ENCODE assay signal across 9 cellular contexts in genomic region chr12:26524862-26525465, GRCh38.
DNase-seq lines count a peak whose midpoint lies in the region; ATAC-seq and TF ChIP-seq lines count a peak whose summit lies in the region.
"Had no signal": no experiment of that assay in that cellular context is flagged by ENCODE, and none has a peak within 500 bp of the region (broad histone marks: within the 10 kb centered on the region; RNA-seq: fewer than 3 reads in every experiment).

No MANE protein-coding gene starts in this region.

- DNase-seq in activated T-cell treated with anti-CD3 and anti-CD28 coated beads, Interleukin-2, amount 50 U/mL, for 48 hours = peak; percentile 24 to 38
- no peak for DNase-seq in activated T-cell treated with anti-CD3 and anti-CD28 coated beads, Interleukin-2, amount 50 U/mL, for 4 hours
- DNase-seq in Panc1 (ENCODE audit: low read depth, low spot score) (peak; percentile 33), fibroblast of pulmonary artery (ENCODE audit: low read depth) (peak; percentile 57), stomach (no peak), SW 1271 (lab: John Stamatoyannopoulos, UW) (no peak), hepatic stellate cell (ENCODE audit: low spot score) (no peak)

- no TSS peak for BruUV-seq in Panc1 (replicated peaks; lab: Mats Ljungman, UMichigan)

- H3K9me3 Mint-ChIP-seq in activated T-cell treated with anti-CD3 and anti-CD28 coated beads, Interleukin-2, amount 50 U/mL, for 4 hours = peaks cover 27% of the 10 kb centered on the region

- WGBS in stomach, 5 donors = 86 to 96% (median 94%) methylated on average over 2 of the region's 2 CpGs

- in situ Hi-C loops in Panc1 (cut with HindIII; ENCODE audit: low pct_unique_long_range_greater_than_20kb, low sequenced_read_pairs) = no loop called here

- no peak for TF ChIP-seq POLR2A in stomach (IDR thresholded peaks at IDR 0.05)

- CTCF ChIA-PET in Panc1 (lab: Charles Lee) = no interaction called here

- no peaks in the 10 kb centered on the region for H3K36me3 ChIP-seq in Panc1 (ENCODE audit: control insufficient read depth, insufficient read depth, low read length)
- peaks cover 0 to 20% (median 2%) of the 10 kb centered on the region in 4 donors for H3K36me3 ChIP-seq in stomach

- H3K9me3 ChIP-seq in Panc1 (ENCODE audit: control insufficient read depth, insufficient read depth, low read depth, low read length) = peaks cover 9% of the 10 kb centered on the region; the same call in 1 of the 2 replicates
- H3K9me3 ChIP-seq in stomach = peaks cover 4 to 22% (median 9%) of the 10 kb centered on the region in 4 donors

- H3K4me3 ChIP-seq in Panc1 (ENCODE audit: low read depth in 2 of 2, low read length in 2 of 2) (no peak overlapping the region), fibroblast of pulmonary artery (replicated peaks; ENCODE audit: low read depth, low read length) (no peak overlapping the region), stomach (no peak overlapping the region)

- peaks cover 14% of the 10 kb centered on the region for H3K4me1 Mint-ChIP-seq in activated T-cell treated with anti-CD3 and anti-CD28 coated beads, Interleukin-2, amount 50 U/mL, for 4 hours (ENCODE audit: low read depth)

- H3K27me3 ChIP-seq in Panc1 (ENCODE audit: control insufficient read depth, insufficient read depth, low read length) = no peaks in the 10 kb centered on the region
- H3K27me3 ChIP-seq in stomach = no peaks in the 10 kb centered on the region

- H3K36me3 Mint-ChIP-seq in activated T-cell treated with anti-CD3 and anti-CD28 coated beads, Interleukin-2, amount 50 U/mL, for 4 hours (ENCODE audit: insufficient read depth) = peaks cover 54% of the 10 kb centered on the region

- intact Hi-C loops in Panc1 (cut with micrococcal nuclease; ENCODE audit: unreplicated experiment) = loop anchor here (5.0 kb wide), 1 partner anchor 403 kb away; no protein-coding TSS in a partner anchor
- intact Hi-C loops in stomach (cut with DNase I; ENCODE audit: low total_unique reads) = no loop called here

- ATAC-seq in activated T-cell treated with anti-CD3 and anti-CD28 coated beads, Interleukin-2, amount 50 U/mL, for 4 hours = no peak
- ATAC-seq in Panc1 = no peak
- ATAC-seq in GM21367 (IDR thresholded peaks at IDR 0.05; ENCODE audit: unreplicated experiment) = no peak

- TF ChIP-seq CTCF in Panc1 (IDR thresholded peaks at IDR 0.05) = peak; percentile 85
- peak; percentile 51 for TF ChIP-seq CTCF in fibroblast of pulmonary artery (IDR thresholded peaks at IDR 0.05; ENCODE audit: low read length, missing control alignments)
- peak in 4 of 7 experiments; percentile 6 to 43 (median 30) for TF ChIP-seq CTCF in stomach (IDR thresholded peaks at IDR 0.05)

- POLR2A ChIA-PET in Panc1 (lab: Charles Lee) = no interaction called here

- peaks cover 7% of the 10 kb centered on the region for H3K4me1 ChIP-seq in Panc1 (ENCODE audit: control insufficient read depth, insufficient read depth, low read length)
- peaks cover 0 to 15% (median 8%) of the 10 kb centered on the region in 4 donors for H3K4me1 ChIP-seq in stomach

- no peaks in the 10 kb centered on the region for H3K27me3 Mint-ChIP-seq in activated T-cell treated with anti-CD3 and anti-CD28 coated beads, Interleukin-2, amount 50 U/mL, for 4 hours (ENCODE audit: low read depth)

- H3K4me3 Mint-ChIP-seq in activated T-cell treated with anti-CD3 and anti-CD28 coated beads, Interleukin-2, amount 50 U/mL, for 4 hours = no peak overlapping the region
- H3K4me3 Mint-ChIP-seq: T-helper 1 cell treated with Interleukin-12 subunit alpha and Interleukin-12 subunit beta and Interleukin-4 antibody, amounts not matched to agents 30 μg/mL and 1 μg/mL, for 36 hours had no signal

- no peak for TF ChIP-seq EP300 in stomach (IDR thresholded peaks at IDR 0.05)

- no peak overlapping the region for H3K27ac ChIP-seq in Panc1 (ENCODE audit: low read length)
- H3K27ac ChIP-seq in stomach = no peak overlapping the region

Comparison
In these comparisons a context has a peak if more than half of its experiments do, and no peak if none do; other contexts are left out.
1. DNase-seq: peak in activated T-cell treated with anti-CD3 and anti-CD28 coated beads, Interleukin-2, amount 50 U/mL, for 48 hours (2 of 2), Panc1 (single experiment) and fibroblast of pulmonary artery (single experiment); none in activated T-cell treated with anti-CD3 and anti-CD28 coated beads, Interleukin-2, amount 50 U/mL, for 4 hours (single experiment), stomach (single experiment), SW 1271 (0 of 2) and hepatic stellate cell (single experiment).
2. CTCF ChIP-seq: peak in every context shown above with its lines; median percentile 85 in Panc1; 51 in fibroblast of pulmonary artery; 30 in stomach.